Comparison of ENCODE assay signal across 8 cellular contexts in genomic region chr2:60998628-60999545, GRCh38. TPM values are rescaled to one million over a fixed set of nuclear protein-coding genes. Genes with fewer than 3 reads are reported as not detected.
DNase-seq lines count a peak whose midpoint lies in the region; ATAC-seq, FAIRE-seq and TF ChIP-seq lines count a peak whose summit lies in the region.

No MANE protein-coding gene starts in this region.

- FAIRE-seq in A549 (lab: Jason Lieb, UNC) = peak; percentile 51

- TF ChIP-seq POLR2A in A549 (IDR thresholded peaks at IDR 0.05; ENCODE audit: low read length) = no peak

- DNase-seq in A549 (ENCODE audit: low read depth in 1 of 2, low spot score in 1 of 2) (peak; percentile 46 to 67), GM12865 (ENCODE audit: low read depth) (peak; percentile 71), LoVo (ENCODE audit: low spot score) (peak; percentile 67), RPMI7951 (ENCODE audit: low read depth) (peak; percentile 55), epithelial cell of proximal tubule (ENCODE audit: low read depth) (no peak)

- H3K27me3 ChIP-seq in neutrophil = no peaks in the 10 kb centered on the region

- POLR2A ChIA-PET in A549 (lab: Yijun Ruan, JAX) = interaction anchor here (1.3 kb wide), 1 partner anchor 117 kb away, joined by 4 read pairs; the partner anchor contains the start of gene REL

- no peak for TF ChIP-seq EP300 in A549 (IDR thresholded peaks at IDR 0.05)

- no peaks in the 10 kb centered on the region for H3K9me3 ChIP-seq in A549
- H3K9me3 ChIP-seq in neutrophil = no peaks in the 10 kb centered on the region

- H3K4me3 ChIP-seq in A549 (no peak overlapping the region), GM12865 (ENCODE audit: low read depth, low read length) (no peak overlapping the region), epithelial cell of proximal tubule (ENCODE audit: low read depth, low read length) (no peak overlapping the region), neutrophil (ENCODE audit: low read depth in 1 of 2, low read length in 1 of 2) (no peak overlapping the region)

- peak; percentile 65 to 86; a peak in 4 of 6 replicates for ATAC-seq in A549
- no peak for ATAC-seq in HG03039 (IDR thresholded peaks at IDR 0.05; ENCODE audit: unreplicated experiment)
- no peak for ATAC-seq in HG02588 (IDR thresholded peaks at IDR 0.05; ENCODE audit: unreplicated experiment)

- H3K27ac ChIP-seq in A549 (no peak overlapping the region), neutrophil (no peak overlapping the region)

- peak; percentile 95 to 96 for TF ChIP-seq RAD21 in A549 (conservative IDR thresholded peaks at IDR 0.05 in 1 of 2, IDR thresholded peaks at IDR 0.05 in 1 of 2)

- H3K4me1 ChIP-seq in A549 = no peaks in the 10 kb centered on the region
- H3K4me1 ChIP-seq in neutrophil (ENCODE audit: control insufficient read depth in 1 of 2, insufficient read depth in 1 of 2, low read depth in 1 of 2, low read length in 1 of 2) = peaks cover 3 to 6% of the 10 kb centered on the region in 2 experiments

- no peak overlapping the region for H3K4me2 ChIP-seq in A549

- H3K36me3 ChIP-seq in neutrophil = no peaks in the 10 kb centered on the region

- CTCF ChIA-PET in A549 (lab: Yijun Ruan, JAX) = interaction anchor here (0.5 to 5.6 kb wide), 73 partner anchors 8 to 441 kb away, joined by 3 to 135 read pairs (median 4); partner anchors contain the start of genes PAPOLG, REL and SANBR

- TF ChIP-seq CTCF in A549 (IDR thresholded peaks at IDR 0.05) (peak; percentile 96), GM12865 (IDR thresholded peaks at IDR 0.05; ENCODE audit: insufficient read depth, low read depth, low read length, missing control alignments) (peak; percentile 38), epithelial cell of proximal tubule (conservative IDR thresholded peaks at IDR 0.05; ENCODE audit: low read depth, low read length) (peak; percentile 60), neutrophil (IDR thresholded peaks at IDR 0.05) (peak; percentile 71)

- 43% methylated on average over 4 of the region's 4 CpGs for WGBS in A549 (ENCODE audit: missing lambda C conversion rate)

TF ChIP-seq in A549, 52 proteins besides CTCF, POLR2A, EP300 and RAD21:
- TF ChIP-seq, protein P1, sequence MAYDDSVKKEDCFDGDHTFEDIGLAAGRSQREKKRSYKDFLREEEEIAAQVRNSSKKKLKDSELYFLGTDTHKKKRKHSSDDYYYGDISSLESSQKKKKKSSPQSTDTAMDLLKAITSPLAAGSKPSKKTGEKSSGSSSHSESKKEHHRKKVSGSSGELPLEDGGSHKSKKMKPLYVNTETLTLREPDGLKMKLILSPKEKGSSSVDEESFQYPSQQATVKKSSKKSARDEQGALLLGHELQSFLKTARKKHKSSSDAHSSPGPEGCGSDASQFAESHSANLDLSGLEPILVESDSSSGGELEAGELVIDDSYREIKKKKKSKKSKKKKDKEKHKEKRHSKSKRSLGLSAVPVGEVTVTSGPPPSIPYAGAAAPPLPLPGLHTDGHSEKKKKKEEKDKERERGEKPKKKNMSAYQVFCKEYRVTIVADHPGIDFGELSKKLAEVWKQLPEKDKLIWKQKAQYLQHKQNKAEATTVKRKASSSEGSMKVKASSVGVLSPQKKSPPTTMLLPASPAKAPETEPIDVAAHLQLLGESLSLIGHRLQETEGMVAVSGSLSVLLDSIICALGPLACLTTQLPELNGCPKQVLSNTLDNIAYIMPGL (CRISPR knock-in tag; IDR thresholded peaks at IDR 0.05; ENCODE audit: borderline replicate concordance) = no peak
- TF ChIP-seq ZFP36 (IDR thresholded peaks at IDR 0.05; ENCODE audit: borderline replicate concordance, partially characterized antibody) (no peak), ESRRA (IDR thresholded peaks at IDR 0.05; ENCODE audit: borderline replicate concordance, low read length) (no peak), SMC3 (IDR thresholded peaks at IDR 0.05) (peak; percentile 94), HDAC2 (IDR thresholded peaks at IDR 0.05) (no peak), ATOH8 (CRISPR knock-in tag; IDR thresholded peaks at IDR 0.05; ENCODE audit: low read depth) (no peak), GATA3 (IDR thresholded peaks at IDR 0.05; ENCODE audit: borderline replicate concordance) (no peak), RCOR1 (IDR thresholded peaks at IDR 0.05; ENCODE audit: low read depth, low read length) (no peak)

RNA-seq across cellular contexts. Expression of gene PEX13, which starts 18.6 kb away (rescaled TPM):
- polyA plus RNA-seq in A549 (2011; rRNA removed) = 41.7 and 42.5 TPM in 2 replicates
- polyA plus RNA-seq in A549 (2012; cell fraction: cytosol; rRNA removed) = 11.5 and 12.3 TPM in 2 replicates
- 5.8 and 5.9 TPM in 2 replicates for polyA plus RNA-seq in A549 (2012; cell fraction: nucleus; rRNA removed)
- polyA plus RNA-seq in A549 (2017; fragmentation: RNase III; extraction: RNeasy Plus Mini Kit Qiagen cat#74134 plus additional on column Dnase treatment) = 13.8 to 18.5 TPM (median 17.4 TPM) in 3 replicates
- 29.0 and 41.0 TPM in 2 replicates for polyA minus RNA-seq in A549 (2011; rRNA and poly(A)+ RNA removed)
- 40.3 and 52.7 TPM in 2 replicates for total RNA-seq in RPMI7951 (2014; rRNA removed; shearing (Covaris generic))
- 29.6 and 30.3 TPM in 2 replicates for total RNA-seq in epithelial cell of proximal tubule

RNA-seq across cellular contexts. Expression of gene PUS10, which starts 19.2 kb away (rescaled TPM):
- polyA plus RNA-seq in A549 (2011; rRNA removed) (8.3 and 9.3 TPM in 2 replicates), A549 (2017; fragmentation: RNase III; extraction: RNeasy Plus Mini Kit Qiagen cat#74134 plus additional on column Dnase treatment) (2.7 to 3.6 TPM (median 3.3 TPM) in 3 replicates)
- 1.5 and 1.7 TPM in 2 replicates for polyA plus RNA-seq in A549 (2012; cell fraction: cytosol; rRNA removed)
- polyA plus RNA-seq in A549 (2012; cell fraction: nucleus; rRNA removed) = 0.50 and 1.3 TPM in 2 replicates
- 3.2 and 4.5 TPM in 2 replicates for polyA minus RNA-seq in A549 (2011; rRNA and poly(A)+ RNA removed)
- total RNA-seq in RPMI7951 (2014; rRNA removed; shearing (Covaris generic)) = 9.6 and 10.0 TPM in 2 replicates
- total RNA-seq in epithelial cell of proximal tubule = 2.0 and 4.0 TPM in 2 replicates

Comparison
In these comparisons a context has a peak if more than half of its experiments do, and no peak if none do; other contexts are left out.
1. ATAC-seq: peak in A549 (2 of 2); none in HG03039 (single experiment) and HG02588 (single experiment).
2. CTCF ChIP-seq: peak in every context shown above with its lines; median percentile 96 in A549; 71 in neutrophil; 60 in epithelial cell of proximal tubule; 38 in GM12865.